In genomic region chr6:10543488-10543887, GRCh38 we compare ENCODE assay signal across 19 cellular contexts. TPM values are rescaled to one million over a fixed set of nuclear protein-coding genes. Genes with fewer than 3 reads are reported as not detected.
DNase-seq lines count a peak whose midpoint lies in the region; ATAC-seq, FAIRE-seq and TF ChIP-seq lines count a peak whose summit lies in the region.
"Had no signal": no experiment of that assay in that cellular context is flagged by ENCODE, and none has a peak within 500 bp of the region (broad histone marks: within the 10 kb centered on the region; RNA-seq: fewer than 3 reads in every experiment).

No MANE protein-coding gene starts in this region.

- no peak overlapping the region for H3K9ac ChIP-seq in H1 (replicated peaks in 1 of 4; ENCODE audit: extremely low read depth in 1 of 4, low read depth in 3 of 4, low read length in 3 of 4)

- H2AFZ ChIP-seq in H1 (ENCODE audit: low read length) = no peak overlapping the region
- H2AFZ ChIP-seq: GM23338 had no signal

- H2BK5ac ChIP-seq in H1 (ENCODE audit: low read depth, low read length) = no peak overlapping the region

- H3K27me3 ChIP-seq in H1 (replicated peaks in 1 of 4; ENCODE audit: control insufficient read depth in 3 of 4, extremely low read depth in 1 of 4, insufficient read depth in 3 of 4, low read length in 3 of 4) (no peaks in the 10 kb centered on the region), small intestine (ENCODE audit: control insufficient read depth in 2 of 2, insufficient read depth in 2 of 2, low read length in 2 of 2) (no peaks in the 10 kb centered on the region), left lung (no peaks in the 10 kb centered on the region)
- H3K27me3 ChIP-seq: BE2C had no signal

- CTCF ChIA-PET in H1 (lab: Charles Lee; ENCODE audit: partially characterized antibody) = interaction anchor here (0.9 to 1.0 kb wide), 2 partner anchors 12 kb away, joined by 3 read pairs; no protein-coding TSS in a partner anchor

- TF ChIP-seq CTCF in H1 (IDR thresholded peaks at IDR 0.05; ENCODE audit: control extremely low read depth in 1 of 3, insufficient read depth in 1 of 3, low read depth in 1 of 3, low read length in 3 of 3) (no peak), left lung (IDR thresholded peaks at IDR 0.05) (no peak)

- H3K4me1 ChIP-seq in H1 (replicated peaks in 1 of 4; ENCODE audit: control insufficient read depth in 3 of 4, insufficient read depth in 4 of 4, low read length in 3 of 4) (peaks cover 0 to 5% (median 2%) of the 10 kb centered on the region in 4 experiments; a peak in 3 of 7 replicates), small intestine (ENCODE audit: control insufficient read depth in 2 of 2, insufficient read depth in 1 of 2, low read depth in 1 of 2, low read length in 1 of 2) (peaks cover 3% of the 10 kb centered on the region in 2 donors), left lung (no peaks in the 10 kb centered on the region)
- H3K4me1 ChIP-seq: BE2C had no signal

- H4K91ac ChIP-seq in H1 (replicated peaks; ENCODE audit: insufficient read length, low read length) = no peak overlapping the region

- no peak overlapping the region for H3K23ac ChIP-seq in H1 (ENCODE audit: insufficient read length)

- H2BK120ac ChIP-seq in H1 (replicated peaks; ENCODE audit: low read depth, low read length) = no peak overlapping the region

- TF ChIP-seq POLR2A in H1 (IDR thresholded peaks at IDR 0.05; ENCODE audit: control extremely low read depth in 1 of 2, low read depth in 2 of 2, low read length in 2 of 2) = no peak

- no peak overlapping the region for H3K4me2 ChIP-seq in H1 (ENCODE audit: insufficient read depth in 1 of 2, low read depth in 2 of 2, low read length in 2 of 2)
- H3K4me2 ChIP-seq: GM23338 had no signal

- H2AK5ac ChIP-seq in H1 (ENCODE audit: low read depth, low read length) = no peak overlapping the region

- H2BK20ac ChIP-seq in H1 (ENCODE audit: low read length) = no peak overlapping the region

- intact Hi-C loops in left ventricle myocardium superior (cut with micrococcal nuclease) (no loop called here), Right ventricle myocardium inferior (cut with DNase I) (no loop called here), left lung (cut with DNase I) (no loop called here)

- TF ChIP-seq EP300 in H1 (IDR thresholded peaks at IDR 0.05; ENCODE audit: borderline replicate concordance in 1 of 2, low read depth in 2 of 2, low read length in 2 of 2) = no peak

- H3K27ac ChIP-seq in H1 (ENCODE audit: low read depth, low read length) (no peak overlapping the region), small intestine (ENCODE audit: low read depth in 1 of 2, low read length in 1 of 2) (no peak overlapping the region), left lung (no peak overlapping the region)

- H3K79me2 ChIP-seq in H1 (ENCODE audit: control insufficient read depth in 1 of 2, insufficient read depth in 2 of 2, low read length in 2 of 2) = no peaks in the 10 kb centered on the region

- ATAC-seq in left ventricle myocardium superior (peak; percentile 48), Right ventricle myocardium inferior (no peak), left lung (no peak)
- ATAC-seq: GM23338, HCT116 had no signal

- FAIRE-seq in H1 (lab: Jason Lieb, UNC) (no peak), small intestine (lab: Jason Lieb, UNC) (no peak)
- FAIRE-seq: G401.6, GM12892, GM18507 had no signal

- H4K20me1 ChIP-seq in H1 (replicated peaks in 1 of 2; ENCODE audit: control insufficient read depth in 1 of 2, insufficient read depth in 2 of 2, low read length in 2 of 2) = no peaks in the 10 kb centered on the region

- H3K4ac ChIP-seq in H1 (replicated peaks; ENCODE audit: insufficient read length, low read depth, low read length) = no peak overlapping the region

- no peak for TF ChIP-seq RAD21 in H1 (IDR thresholded peaks at IDR 0.05 in 1 of 2, conservative IDR thresholded peaks at IDR 0.05 in 1 of 2; ENCODE audit: low read depth in 2 of 2, low read length in 2 of 2)

- no peak overlapping the region for H3K14ac ChIP-seq in H1 (ENCODE audit: insufficient read length)

- H4K5ac ChIP-seq in H1 (ENCODE audit: insufficient read length, low read depth, low read length) = no peak overlapping the region

- no peak overlapping the region for H3K4me3 ChIP-seq in H1 (ENCODE audit: extremely low read depth in 1 of 4, insufficient read depth in 2 of 4, low read depth in 3 of 4, low read length in 4 of 4)
- H3K4me3 ChIP-seq in small intestine (ENCODE audit: low read depth in 1 of 2, low read length in 2 of 2) = no peak overlapping the region
- H3K4me3 ChIP-seq in left lung = no peak overlapping the region
- H3K4me3 ChIP-seq: GM23338 had no signal

- POLR2A ChIA-PET in H1 (lab: Charles Lee; ENCODE audit: partially characterized antibody) = no interaction called here

- no peaks in the 10 kb centered on the region for H3K9me3 ChIP-seq in H1 (ENCODE audit: insufficient read depth in 2 of 2, low read depth in 1 of 2, low read length in 1 of 2)
- H3K9me3 ChIP-seq in small intestine (ENCODE audit: control insufficient read depth, low read depth) = no peaks in the 10 kb centered on the region
- H3K9me3 ChIP-seq in left lung = no peaks in the 10 kb centered on the region
- H3K9me3 ChIP-seq: BE2C had no signal

- H3K18ac ChIP-seq in H1 (ENCODE audit: extremely low read depth, low read length) = no peak overlapping the region

- H3K56ac ChIP-seq in H1 (replicated peaks; ENCODE audit: insufficient read length, low read depth, low read length) = no peak overlapping the region

- H3K36me3 ChIP-seq in H1 (ENCODE audit: control insufficient read depth in 2 of 4, insufficient read depth in 4 of 4, low read length in 3 of 4) = no peaks in the 10 kb centered on the region
- no peaks in the 10 kb centered on the region for H3K36me3 ChIP-seq in small intestine (ENCODE audit: control insufficient read depth in 2 of 2, insufficient read depth in 2 of 2, low read length in 2 of 2)
- H3K36me3 ChIP-seq in left lung = no peaks in the 10 kb centered on the region
- H3K36me3 ChIP-seq: BE2C had no signal

- H2BK12ac ChIP-seq in H1 (ENCODE audit: low read depth, low read length) = no peak overlapping the region

- no peak overlapping the region for H2BK15ac ChIP-seq in H1 (ENCODE audit: low read length)

- peaks cover 2% of the 10 kb centered on the region; the same call in 1 of the 2 replicates for H3K23me2 ChIP-seq in H1 (ENCODE audit: low read depth, low read length)

- DNase-seq in left ventricle myocardium superior = no peak
- no peak for DNase-seq in Right ventricle myocardium inferior (ENCODE audit: missing footprints)
- no peak for DNase-seq in H1 (ENCODE audit: low read depth in 1 of 2, low spot score in 2 of 2)
- peak; percentile 60 for DNase-seq in small intestine
- DNase-seq in activated CD4-positive, alpha-beta T cell treated with anti-CD3 and anti-CD28 coated beads for 1 hour = no peak
- no peak for DNase-seq in Ammon's horn (ENCODE audit: low spot score)
- no peak for DNase-seq in left lung
- DNase-seq: BE2C; C1 segment of cervical spinal cord; CD4-positive, CD25-positive, alpha-beta regulatory T cell; CD8-positive, alpha-beta memory T cell; COR-L47; H7; HFFc6 had no signal

- 90% methylated on average over 2 of the region's 2 CpGs; no CpG with 5 or more reads in 1 of the 2 experiments for WGBS in H1 (ENCODE audit: extremely low coverage in 1 of 2, insufficient coverage in 1 of 2, insufficient read length in 1 of 2, insufficient replicate concordance in 2 of 2, low coverage in 1 of 2, low lambda C conversion rate in 2 of 2, missing lambda C conversion rate in 1 of 2), 2 experiments
- 28 to 75% (median 43%) methylated on average over 2 of the region's 2 CpGs for WGBS in small intestine, 3 donors

- no peaks in the 10 kb centered on the region for H3K79me1 ChIP-seq in H1 (ENCODE audit: low read depth, low read length)

- no peak overlapping the region for H4K8ac ChIP-seq in H1 (ENCODE audit: extremely low read depth, insufficient read depth, low read length)

TF ChIP-seq in H1, 55 proteins besides CTCF, POLR2A, EP300 and RAD21:
- TF ChIP-seq CEBPB (IDR thresholded peaks at IDR 0.05; ENCODE audit: low read depth, low read length) (peak; percentile 13; the same call in 1 of the 2 replicates), KDM1A (IDR thresholded peaks at IDR 0.05; ENCODE audit: borderline replicate concordance, low read length) (no peak), MAFK (IDR thresholded peaks at IDR 0.05; ENCODE audit: low read depth, low read length) (no peak), SP2 (IDR thresholded peaks at IDR 0.05; ENCODE audit: low read length) (no peak), TAF1 (IDR thresholded peaks at IDR 0.05; ENCODE audit: low read depth, low read length) (no peak), RBBP5 (IDR thresholded peaks at IDR 0.05; ENCODE audit: borderline replicate concordance, low read depth, low read length) (no peak)

RNA-seq across cellular contexts. Expression of gene GCNT2, which starts 22.3 kb away (rescaled TPM):
- total RNA-seq in left ventricle myocardium superior (41.8 TPM), Right ventricle myocardium inferior (51.9 TPM), left lung (10 to 100 TPM; 25.1 to 32.3 TPM)
- total RNA-seq in H1 (2021; fragmentation: NEBNext Ultra II Directional; extraction: Animal tissue kit (Norgen Biotek cat#: 25700)) = 52.5 and 54.3 TPM in 2 replicates
- polyA plus RNA-seq in H1 (2011; rRNA removed) (14.4 and 19.3 TPM in 2 replicates), small intestine (1 to 10 TPM; 6.5 to 9.8 (median 6.9) TPM)
- 23.1 TPM for polyA plus RNA-seq in H1 (2011; cell fraction: cytosol; rRNA removed)
- 17.0 TPM for polyA plus RNA-seq in H1 (2011; cell fraction: nucleus; rRNA removed)
- polyA plus RNA-seq in H1 (2012, experiment 1 of 2) = 24.0 to 35.0 TPM (median 27.9 TPM) in 4 replicates
- 3.7 TPM for polyA plus RNA-seq in H1 (2012, experiment 2 of 2)
- polyA plus RNA-seq in H1 (2013, experiment 1 of 2) = 38.9 TPM
- 43.7 TPM for polyA plus RNA-seq in H1 (2013, experiment 2 of 2)
- polyA minus RNA-seq in H1 (2011; rRNA and poly(A)+ RNA removed) = 77.9 and 94.2 TPM in 2 replicates
- polyA minus RNA-seq in H1 (2011; cell fraction: cytosol; rRNA and poly(A)+ RNA removed) = 36.0 TPM
- polyA minus RNA-seq in H1 (2011; cell fraction: nucleus; rRNA and poly(A)+ RNA removed) = 104 TPM
